Comparison of ENCODE assay signal across 25 cellular contexts in the genomic region with DNA sequence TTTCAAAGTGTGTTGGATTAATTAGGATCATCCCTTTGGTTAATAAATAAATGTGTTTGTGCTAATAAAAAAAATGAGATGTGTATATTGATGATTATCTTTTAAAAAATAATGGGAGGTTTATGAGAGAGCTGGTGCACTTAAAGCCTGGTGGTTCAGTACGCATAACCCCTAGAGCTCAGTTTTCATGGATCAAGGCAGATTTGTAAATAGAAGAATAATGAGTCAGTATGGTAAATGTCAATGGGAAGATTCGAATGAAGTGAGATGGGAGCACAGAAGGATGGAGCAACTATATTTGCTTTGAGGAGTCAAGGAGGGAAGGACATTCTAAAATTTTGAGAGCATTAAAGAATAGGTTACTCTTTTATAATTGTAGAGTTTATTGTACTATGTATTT. TPM values are rescaled to one million over a fixed set of nuclear protein-coding genes. Genes with fewer than 3 reads are reported as not detected.
A peak's percentile ranks its signal among the peaks of the same experiment; 100 is the strongest.
DNase-seq lines count a peak whose midpoint lies in the region; ATAC-seq and TF ChIP-seq lines count a peak whose summit lies in the region.
"Had no signal": no experiment of that assay in that cellular context is flagged by ENCODE, and none has a peak within 500 bp of the region (broad histone marks: within the 10 kb centered on the region; RNA-seq: fewer than 3 reads in every experiment).

No MANE protein-coding gene starts in this region.

- peaks cover 83% of the 10 kb centered on the region for H3K4me1 Mint-ChIP-seq in activated T-cell treated with anti-CD3 and anti-CD28 coated beads, Interleukin-2, amount 50 U/mL, for 72 hours (ENCODE audit: low read depth)
- peaks cover 92% of the 10 kb centered on the region for H3K4me1 Mint-ChIP-seq in HFFc6 (ENCODE audit: low read depth)
- H3K4me1 Mint-ChIP-seq in T-helper 17 cell, result peaks cover 50% of the 10 kb centered on the region

- no peak overlapping the region for H3K4me3 ChIP-seq in osteoblast (ENCODE audit: insufficient read depth, low read length)
- no peak overlapping the region for H3K4me3 ChIP-seq in tibial artery
- H3K4me3 ChIP-seq: heart left ventricle, SK-N-MC had no signal

- intact Hi-C loops in tibial artery (cut with DNase I; ENCODE audit: low total_unique reads), result loop anchor here (10.0 kb wide), 1 partner anchor 121 kb away; no protein-coding TSS in a partner anchor

- H3K4me2 ChIP-seq in osteoblast (ENCODE audit: insufficient read depth, low read length), result no peak overlapping the region

- no peak for ATAC-seq in activated T-cell treated with anti-CD3 and anti-CD28 coated beads, Interleukin-2, amount 50 U/mL, for 72 hours (replicated peaks in 1 of 2)
- ATAC-seq in T-helper 17 cell, result no peak
- ATAC-seq: heart left ventricle, left lobe of liver had no signal

- TF ChIP-seq CTCF in HFFc6 (IDR thresholded peaks at IDR 0.05), result no peak
- no peak for TF ChIP-seq CTCF in osteoblast (IDR thresholded peaks at IDR 0.05; ENCODE audit: extremely low read depth, low read depth, low read length)
- TF ChIP-seq CTCF in tibial artery (IDR thresholded peaks at IDR 0.05), result no peak

- peak overlapping the region; percentile 39 for H3K27ac Mint-ChIP-seq in activated T-cell treated with anti-CD3 and anti-CD28 coated beads, Interleukin-2, amount 50 U/mL, for 72 hours
- H3K27ac Mint-ChIP-seq in HFFc6 (peak overlapping the region; percentile 16), T-helper 17 cell (peak overlapping the region; percentile 95)
- H3K27ac Mint-ChIP-seq: activated CD4-positive, alpha-beta memory T cell treated with anti-CD3 and anti-CD28 coated beads for 36 hours had no signal

- H2AFZ ChIP-seq in osteoblast (ENCODE audit: low read length), result no peak overlapping the region

- no peaks in the 10 kb centered on the region for H3K9me3 Mint-ChIP-seq in activated T-cell treated with anti-CD3 and anti-CD28 coated beads, Interleukin-2, amount 50 U/mL, for 72 hours
- no peaks in the 10 kb centered on the region for H3K9me3 Mint-ChIP-seq in HFFc6
- H3K9me3 Mint-ChIP-seq: activated CD4-positive, alpha-beta memory T cell treated with anti-CD3 and anti-CD28 coated beads for 36 hours; naive B cell had no signal

- no peaks in the 10 kb centered on the region for H3K27me3 ChIP-seq in osteoblast (ENCODE audit: insufficient read depth, low read length)
- H3K27me3 ChIP-seq in tibial artery, result no peaks in the 10 kb centered on the region
- H3K27me3 ChIP-seq: brain microvascular endothelial cell, heart left ventricle had no signal

- no peaks in the 10 kb centered on the region for H3K27me3 Mint-ChIP-seq in activated T-cell treated with anti-CD3 and anti-CD28 coated beads, Interleukin-2, amount 50 U/mL, for 72 hours (ENCODE audit: low read depth)
- no peaks in the 10 kb centered on the region; the same call in 1 of the 2 replicates for H3K27me3 Mint-ChIP-seq in HFFc6 (ENCODE audit: insufficient read depth)
- no peaks in the 10 kb centered on the region for H3K27me3 Mint-ChIP-seq in T-helper 17 cell
- H3K27me3 Mint-ChIP-seq: activated CD4-positive, alpha-beta memory T cell treated with anti-CD3 and anti-CD28 coated beads for 36 hours; naive B cell had no signal

- H3K36me3 Mint-ChIP-seq in activated T-cell treated with anti-CD3 and anti-CD28 coated beads, Interleukin-2, amount 50 U/mL, for 72 hours (ENCODE audit: insufficient read depth in 2 of 2), result peaks cover 2 to 3% of the 10 kb centered on the region in 2 donors
- H3K36me3 Mint-ChIP-seq in HFFc6 (ENCODE audit: low read depth), result peaks cover 9% of the 10 kb centered on the region
- H3K36me3 Mint-ChIP-seq in T-helper 17 cell (ENCODE audit: low read depth), result no peaks in the 10 kb centered on the region

- H3K36me3 ChIP-seq in osteoblast (ENCODE audit: insufficient read depth, low read length) (no peaks in the 10 kb centered on the region), tibial artery (no peaks in the 10 kb centered on the region)
- H3K36me3 ChIP-seq: brain microvascular endothelial cell, heart left ventricle had no signal

- H4K20me1 ChIP-seq in osteoblast (ENCODE audit: insufficient read depth, low read length), result peaks cover 10% of the 10 kb centered on the region

- no peaks in the 10 kb centered on the region for H3K9me3 ChIP-seq in T-helper 17 cell (ENCODE audit: control insufficient read depth, low read length, poor library complexity, severe bottlenecking)
- no peaks in the 10 kb centered on the region for H3K9me3 ChIP-seq in osteoblast (ENCODE audit: low read depth, low read length)
- H3K9me3 ChIP-seq in tibial artery, result no peaks in the 10 kb centered on the region
- H3K9me3 ChIP-seq: heart left ventricle had no signal

- no peak for DNase-seq in activated T-cell treated with anti-CD3 and anti-CD28 coated beads, Interleukin-2, amount 50 U/mL, for 72 hours
- no peak for DNase-seq in activated T-cell treated with anti-CD3 and anti-CD28 coated beads, Interleukin-2, amount 50 U/mL, for 48 hours
- DNase-seq in HFFc6 (no peak), T-helper 17 cell (no peak), osteoblast (ENCODE audit: insufficient read length, low spot score, missing footprints) (peak; percentile 19), hepatic stellate cell (ENCODE audit: low spot score) (no peak), D341Med (ENCODE audit: low spot score) (no peak), tibial artery (no peak)
- DNase-seq: activated CD4-positive, alpha-beta memory T cell treated with anti-CD3 and anti-CD28 coated beads for 36 hours; activated CD8-positive, alpha-beta memory T cell treated with anti-CD3 and anti-CD28 coated beads, Interleukin-2, amount 50 U/mL, for 48 hours; activated gamma-delta T cell; brain microvascular endothelial cell; effector CD4-positive, alpha-beta T cell; heart left ventricle; MM.1S; naive B cell; NCI-H1436; NK-92 treated with Interleukin-12 subunit alpha and Interleukin-12 subunit beta, amount 100 ng/mL, for 24 hours; nucleus accumbens; RPMI8226; small intestine; stimulated activated CD4-positive, alpha-beta T cell treated with anti-CD3 and anti-CD28 coated beads, Interleukin-2, amount 100 ng/mL, for 24 hours; T1000 had no signal

- peaks cover 31% of the 10 kb centered on the region for H3K4me1 ChIP-seq in osteoblast (ENCODE audit: insufficient read depth, low read length)
- H3K4me1 ChIP-seq in tibial artery, result peaks cover 0 to 17% (median 0%) of the 10 kb centered on the region in 4 donors

- peaks cover 85% of the 10 kb centered on the region for H3K79me2 ChIP-seq in osteoblast (ENCODE audit: insufficient read depth, low read length)

- no peak overlapping the region for H3K27ac ChIP-seq in osteoblast (ENCODE audit: low read depth, low read length)
- no peak overlapping the region for H3K27ac ChIP-seq in tibial artery
- H3K27ac ChIP-seq: heart left ventricle, SK-N-MC had no signal

- H3K4me3 Mint-ChIP-seq in activated T-cell treated with anti-CD3 and anti-CD28 coated beads, Interleukin-2, amount 50 U/mL, for 72 hours, result no peak overlapping the region
- peak overlapping the region; percentile 3; the same call in 1 of the 2 replicates for H3K4me3 Mint-ChIP-seq in HFFc6
- no peak overlapping the region for H3K4me3 Mint-ChIP-seq in T-helper 17 cell
- H3K4me3 Mint-ChIP-seq: activated CD4-positive, alpha-beta memory T cell treated with anti-CD3 and anti-CD28 coated beads for 36 hours had no signal

RNA-seq across cellular contexts. Expression of gene AKAP13, which starts 35.4 kb away (rescaled TPM):
- 100 to 1,000 TPM; 134 to 185 TPM for total RNA-seq in activated T-cell treated with anti-CD3 and anti-CD28 coated beads, Interleukin-2, amount 50 U/mL, for 72 hours
- 10 to 100 TPM; 29.0 to 51.3 (median 35.6) TPM for total RNA-seq in HFFc6 (2021; fragmentation: NEBNext Ultra II Directional; extraction: Animal tissue kit (Norgen Biotek cat#: 25700))
- total RNA-seq in T-helper 17 cell (100 to 1,000 TPM; 426 to 437 TPM), osteoblast (77.1 and 80.7 TPM in 2 replicates)

Comparison
In these comparisons a context has a peak if more than half of its experiments do, and no peak if none do; other contexts are left out.
1. H3K27ac Mint-ChIP-seq: peak in every context shown above with its lines; median percentile 95 in T-helper 17 cell; 39 in activated T-cell treated with anti-CD3 and anti-CD28 coated beads, Interleukin-2, amount 50 U/mL, for 72 hours; 16 in HFFc6.